22 cellular contexts compared by ENCODE assay signal in genomic region chr14:90505531-90505930, GRCh38.
"Had no signal": no experiment of that assay in that cellular context is flagged by ENCODE, and none has a peak within 500 bp of the region (broad histone marks: within the 10 kb centered on the region; RNA-seq: fewer than 3 reads in every experiment).

No MANE protein-coding gene starts in this region.

- H3K36me3 Mint-ChIP-seq: naive thymus-derived CD8-positive, alpha-beta T cell had no signal

- H3K27ac ChIP-seq: cardiac muscle cell, lower lobe of right lung, ovary, psoas muscle, right atrium auricular region, thyroid gland, upper lobe of right lung had no signal

- DNase-seq: activated CD4-positive, alpha-beta memory T cell treated with anti-CD3 and anti-CD28 coated beads, Interleukin-2, amount 10 ng/mL, durations not matched to agents 7 days and 5 days; activated CD4-positive, alpha-beta T cell treated with anti-CD3 and anti-CD28 coated beads, Interleukin-2, amount 10 ng/mL, durations not matched to agents 24 days and 14 days; activated effector memory CD4-positive, alpha-beta T cell treated with Interleukin-2 at 50 U/mL for 16 hours; activated naive CD4-positive, alpha-beta T cell treated with anti-CD3 and anti-CD28 coated beads for 36 hours; activated T-cell treated with anti-CD3 and anti-CD28 coated beads, Interleukin-2, amount 50 U/mL, for 72 hours; body of pancreas; effector CD4-positive, alpha-beta T cell; foreskin fibroblast; lower lobe of right lung; naive thymus-derived CD8-positive, alpha-beta T cell; ovary; psoas muscle; thyroid gland; upper lobe of right lung had no signal

- H3K9me3 Mint-ChIP-seq: activated CD4-positive, alpha-beta memory T cell treated with anti-CD3 and anti-CD28 coated beads, Interleukin-2, amount 10 ng/mL, durations not matched to agents 7 days and 5 days; activated CD4-positive, alpha-beta T cell treated with anti-CD3 and anti-CD28 coated beads, Interleukin-2, amount 10 ng/mL, durations not matched to agents 24 days and 14 days; activated naive CD4-positive, alpha-beta T cell treated with anti-CD3 and anti-CD28 coated beads for 36 hours; activated T-cell treated with anti-CD3 and anti-CD28 coated beads, Interleukin-2, amount 50 U/mL, for 72 hours; dendritic cell treated with granulocyte-macrophage colony-stimulating factor and Interleukin-4, amounts not matched to agents 40 ng/mL and 50 ng/mL, for 4 days; naive thymus-derived CD8-positive, alpha-beta T cell; stimulated activated naive CD8-positive, alpha-beta T cell treated with anti-CD3 and anti-CD28 coated beads, Interleukin-15, Interleukin-2, amounts not matched to agents 100 ng/mL and 50 ng/mL, for 24 hours had no signal

- H3K27me3 ChIP-seq: body of pancreas, cardiac muscle cell, ovary, right atrium auricular region, thyroid gland, upper lobe of right lung had no signal

- H3K36me3 ChIP-seq: cardiac muscle cell, lower lobe of right lung, ovary, right atrium auricular region, thyroid gland, upper lobe of right lung had no signal

- H3K4me3 Mint-ChIP-seq: activated CD4-positive, alpha-beta memory T cell treated with anti-CD3 and anti-CD28 coated beads, Interleukin-2, amount 10 ng/mL, durations not matched to agents 7 days and 5 days; activated CD4-positive, alpha-beta T cell treated with anti-CD3 and anti-CD28 coated beads, Interleukin-2, amount 10 ng/mL, durations not matched to agents 24 days and 14 days; activated naive CD4-positive, alpha-beta T cell treated with anti-CD3 and anti-CD28 coated beads for 36 hours; activated T-cell treated with anti-CD3 and anti-CD28 coated beads, Interleukin-2, amount 50 U/mL, for 72 hours; dendritic cell treated with granulocyte-macrophage colony-stimulating factor and Interleukin-4, amounts not matched to agents 40 ng/mL and 50 ng/mL, for 4 days; naive thymus-derived CD8-positive, alpha-beta T cell; stimulated activated naive CD8-positive, alpha-beta T cell treated with anti-CD3 and anti-CD28 coated beads, Interleukin-15, Interleukin-2, amounts not matched to agents 100 ng/mL and 50 ng/mL, for 24 hours had no signal

- FAIRE-seq: endometrium, keratinocyte had no signal

- ATAC-seq: activated CD4-positive, CD25-positive, alpha-beta regulatory T cell treated with anti-CD3 and anti-CD28 coated beads, Interleukin-2, amount 50 U/mL, for 24 hours; activated T-cell treated with anti-CD3 and anti-CD28 coated beads, Interleukin-2, amount 50 U/mL, for 72 hours; body of pancreas; left lobe of liver; lower lobe of right lung; naive thymus-derived CD8-positive, alpha-beta T cell; psoas muscle; upper lobe of right lung had no signal

- H3K4me3 ChIP-seq: body of pancreas, cardiac muscle cell, lower lobe of right lung, ovary, psoas muscle, right atrium auricular region, thyroid gland, upper lobe of right lung had no signal

- H3K9me3 ChIP-seq: body of pancreas, lower lobe of right lung, ovary, psoas muscle, right atrium auricular region, thyroid gland, upper lobe of right lung had no signal

- H3K4me1 ChIP-seq: lower lobe of right lung, psoas muscle, upper lobe of right lung had no signal

- H3K27ac Mint-ChIP-seq: activated CD4-positive, alpha-beta memory T cell treated with anti-CD3 and anti-CD28 coated beads, Interleukin-2, amount 10 ng/mL, durations not matched to agents 7 days and 5 days; activated CD4-positive, alpha-beta T cell treated with anti-CD3 and anti-CD28 coated beads, Interleukin-2, amount 10 ng/mL, durations not matched to agents 24 days and 14 days; activated naive CD4-positive, alpha-beta T cell treated with anti-CD3 and anti-CD28 coated beads for 36 hours; activated T-cell treated with anti-CD3 and anti-CD28 coated beads, Interleukin-2, amount 50 U/mL, for 72 hours; dendritic cell treated with granulocyte-macrophage colony-stimulating factor and Interleukin-4, amounts not matched to agents 40 ng/mL and 50 ng/mL, for 4 days; naive thymus-derived CD8-positive, alpha-beta T cell; stimulated activated naive CD8-positive, alpha-beta T cell treated with anti-CD3 and anti-CD28 coated beads, Interleukin-15, Interleukin-2, amounts not matched to agents 100 ng/mL and 50 ng/mL, for 24 hours had no signal
